Comparison of ENCODE assay signal across 1 cellular context in the genomic region with DNA sequence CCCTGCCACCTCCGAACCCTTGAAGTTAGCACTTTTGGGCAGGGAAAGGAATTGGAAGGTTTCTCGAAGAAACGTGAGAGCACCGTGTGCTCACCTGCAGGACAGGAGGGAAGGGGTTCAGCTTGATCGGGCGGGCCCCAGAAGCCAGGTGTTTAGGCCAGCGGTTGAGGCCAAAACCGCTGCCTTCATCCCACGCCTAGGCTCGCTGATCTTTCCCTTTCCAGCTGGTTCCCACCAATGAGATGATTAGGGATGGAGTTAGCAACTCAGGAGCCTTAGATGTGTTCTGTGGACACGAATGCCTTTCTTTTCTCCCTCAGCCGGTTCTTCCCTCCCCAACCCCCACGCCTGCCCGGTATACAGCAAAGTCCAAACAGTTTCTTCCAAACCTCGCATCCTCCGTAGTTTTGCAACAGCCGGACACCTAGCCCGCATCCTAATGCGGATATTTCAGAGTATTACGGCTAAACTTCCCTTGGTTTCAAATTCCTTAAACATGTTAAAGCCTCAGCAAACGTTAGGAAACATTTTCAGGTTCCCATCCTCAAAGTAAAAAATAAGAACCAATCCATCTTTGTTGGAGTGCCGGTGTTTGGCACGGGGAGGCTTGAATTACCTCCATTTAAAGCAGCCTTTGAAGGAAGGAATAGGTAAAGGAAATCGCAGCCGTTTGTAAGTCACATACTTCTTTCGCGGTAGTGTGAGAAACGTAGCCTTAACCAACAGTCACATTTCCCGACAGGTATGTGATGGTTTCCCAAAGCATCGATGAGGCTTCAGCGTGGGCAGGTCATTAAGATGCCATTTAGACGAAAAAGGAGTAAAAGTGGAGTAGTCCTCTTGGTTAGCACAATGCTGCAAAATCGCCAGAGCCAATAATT.
A peak's percentile ranks its signal among the peaks of the same experiment; 100 is the strongest.
TF ChIP-seq lines count a peak whose summit lies in the region.

No MANE protein-coding gene starts in this region.

TF ChIP-seq in K562, 482 proteins besides CTCF, POLR2A, EP300 and RAD21 (continues in another document):
- TF ChIP-seq, protein P1, sequence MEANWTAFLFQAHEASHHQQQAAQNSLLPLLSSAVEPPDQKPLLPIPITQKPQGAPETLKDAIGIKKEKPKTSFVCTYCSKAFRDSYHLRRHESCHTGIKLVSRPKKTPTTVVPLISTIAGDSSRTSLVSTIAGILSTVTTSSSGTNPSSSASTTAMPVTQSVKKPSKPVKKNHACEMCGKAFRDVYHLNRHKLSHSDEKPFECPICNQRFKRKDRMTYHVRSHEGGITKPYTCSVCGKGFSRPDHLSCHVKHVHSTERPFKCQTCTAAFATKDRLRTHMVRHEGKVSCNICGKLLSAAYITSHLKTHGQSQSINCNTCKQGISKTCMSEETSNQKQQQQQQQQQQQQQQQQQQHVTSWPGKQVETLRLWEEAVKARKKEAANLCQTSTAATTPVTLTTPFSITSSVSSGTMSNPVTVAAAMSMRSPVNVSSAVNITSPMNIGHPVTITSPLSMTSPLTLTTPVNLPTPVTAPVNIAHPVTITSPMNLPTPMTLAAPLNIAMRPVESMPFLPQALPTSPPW (CRISPR knock-in tag; IDR thresholded peaks at IDR 0.05): no peak
- TF ChIP-seq, protein P2, sequence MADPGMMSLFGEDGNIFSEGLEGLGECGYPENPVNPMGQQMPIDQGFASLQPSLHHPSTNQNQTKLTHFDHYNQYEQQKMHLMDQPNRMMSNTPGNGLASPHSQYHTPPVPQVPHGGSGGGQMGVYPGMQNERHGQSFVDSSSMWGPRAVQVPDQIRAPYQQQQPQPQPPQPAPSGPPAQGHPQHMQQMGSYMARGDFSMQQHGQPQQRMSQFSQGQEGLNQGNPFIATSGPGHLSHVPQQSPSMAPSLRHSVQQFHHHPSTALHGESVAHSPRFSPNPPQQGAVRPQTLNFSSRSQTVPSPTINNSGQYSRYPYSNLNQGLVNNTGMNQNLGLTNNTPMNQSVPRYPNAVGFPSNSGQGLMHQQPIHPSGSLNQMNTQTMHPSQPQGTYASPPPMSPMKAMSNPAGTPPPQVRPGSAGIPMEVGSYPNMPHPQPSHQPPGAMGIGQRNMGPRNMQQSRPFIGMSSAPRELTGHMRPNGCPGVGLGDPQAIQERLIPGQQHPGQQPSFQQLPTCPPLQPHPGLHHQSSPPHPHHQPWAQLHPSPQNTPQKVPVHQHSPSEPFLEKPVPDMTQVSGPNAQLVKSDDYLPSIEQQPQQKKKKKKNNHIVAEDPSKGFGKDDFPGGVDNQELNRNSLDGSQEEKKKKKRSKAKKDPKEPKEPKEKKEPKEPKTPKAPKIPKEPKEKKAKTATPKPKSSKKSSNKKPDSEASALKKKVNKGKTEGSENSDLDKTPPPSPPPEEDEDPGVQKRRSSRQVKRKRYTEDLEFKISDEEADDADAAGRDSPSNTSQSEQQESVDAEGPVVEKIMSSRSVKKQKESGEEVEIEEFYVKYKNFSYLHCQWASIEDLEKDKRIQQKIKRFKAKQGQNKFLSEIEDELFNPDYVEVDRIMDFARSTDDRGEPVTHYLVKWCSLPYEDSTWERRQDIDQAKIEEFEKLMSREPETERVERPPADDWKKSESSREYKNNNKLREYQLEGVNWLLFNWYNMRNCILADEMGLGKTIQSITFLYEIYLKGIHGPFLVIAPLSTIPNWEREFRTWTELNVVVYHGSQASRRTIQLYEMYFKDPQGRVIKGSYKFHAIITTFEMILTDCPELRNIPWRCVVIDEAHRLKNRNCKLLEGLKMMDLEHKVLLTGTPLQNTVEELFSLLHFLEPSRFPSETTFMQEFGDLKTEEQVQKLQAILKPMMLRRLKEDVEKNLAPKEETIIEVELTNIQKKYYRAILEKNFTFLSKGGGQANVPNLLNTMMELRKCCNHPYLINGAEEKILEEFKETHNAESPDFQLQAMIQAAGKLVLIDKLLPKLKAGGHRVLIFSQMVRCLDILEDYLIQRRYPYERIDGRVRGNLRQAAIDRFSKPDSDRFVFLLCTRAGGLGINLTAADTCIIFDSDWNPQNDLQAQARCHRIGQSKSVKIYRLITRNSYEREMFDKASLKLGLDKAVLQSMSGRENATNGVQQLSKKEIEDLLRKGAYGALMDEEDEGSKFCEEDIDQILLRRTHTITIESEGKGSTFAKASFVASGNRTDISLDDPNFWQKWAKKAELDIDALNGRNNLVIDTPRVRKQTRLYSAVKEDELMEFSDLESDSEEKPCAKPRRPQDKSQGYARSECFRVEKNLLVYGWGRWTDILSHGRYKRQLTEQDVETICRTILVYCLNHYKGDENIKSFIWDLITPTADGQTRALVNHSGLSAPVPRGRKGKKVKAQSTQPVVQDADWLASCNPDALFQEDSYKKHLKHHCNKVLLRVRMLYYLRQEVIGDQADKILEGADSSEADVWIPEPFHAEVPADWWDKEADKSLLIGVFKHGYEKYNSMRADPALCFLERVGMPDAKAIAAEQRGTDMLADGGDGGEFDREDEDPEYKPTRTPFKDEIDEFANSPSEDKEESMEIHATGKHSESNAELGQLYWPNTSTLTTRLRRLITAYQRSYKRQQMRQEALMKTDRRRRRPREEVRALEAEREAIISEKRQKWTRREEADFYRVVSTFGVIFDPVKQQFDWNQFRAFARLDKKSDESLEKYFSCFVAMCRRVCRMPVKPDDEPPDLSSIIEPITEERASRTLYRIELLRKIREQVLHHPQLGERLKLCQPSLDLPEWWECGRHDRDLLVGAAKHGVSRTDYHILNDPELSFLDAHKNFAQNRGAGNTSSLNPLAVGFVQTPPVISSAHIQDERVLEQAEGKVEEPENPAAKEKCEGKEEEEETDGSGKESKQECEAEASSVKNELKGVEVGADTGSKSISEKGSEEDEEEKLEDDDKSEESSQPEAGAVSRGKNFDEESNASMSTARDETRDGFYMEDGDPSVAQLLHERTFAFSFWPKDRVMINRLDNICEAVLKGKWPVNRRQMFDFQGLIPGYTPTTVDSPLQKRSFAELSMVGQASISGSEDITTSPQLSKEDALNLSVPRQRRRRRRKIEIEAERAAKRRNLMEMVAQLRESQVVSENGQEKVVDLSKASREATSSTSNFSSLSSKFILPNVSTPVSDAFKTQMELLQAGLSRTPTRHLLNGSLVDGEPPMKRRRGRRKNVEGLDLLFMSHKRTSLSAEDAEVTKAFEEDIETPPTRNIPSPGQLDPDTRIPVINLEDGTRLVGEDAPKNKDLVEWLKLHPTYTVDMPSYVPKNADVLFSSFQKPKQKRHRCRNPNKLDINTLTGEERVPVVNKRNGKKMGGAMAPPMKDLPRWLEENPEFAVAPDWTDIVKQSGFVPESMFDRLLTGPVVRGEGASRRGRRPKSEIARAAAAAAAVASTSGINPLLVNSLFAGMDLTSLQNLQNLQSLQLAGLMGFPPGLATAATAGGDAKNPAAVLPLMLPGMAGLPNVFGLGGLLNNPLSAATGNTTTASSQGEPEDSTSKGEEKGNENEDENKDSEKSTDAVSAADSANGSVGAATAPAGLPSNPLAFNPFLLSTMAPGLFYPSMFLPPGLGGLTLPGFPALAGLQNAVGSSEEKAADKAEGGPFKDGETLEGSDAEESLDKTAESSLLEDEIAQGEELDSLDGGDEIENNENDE (IDR thresholded peaks at IDR 0.05; ENCODE audit: low read depth, low read length): peak; percentile 87
- TF ChIP-seq ZNF23 (CRISPR knock-in tag; IDR thresholded peaks at IDR 0.05): no peak
- TF ChIP-seq, protein P3, sequence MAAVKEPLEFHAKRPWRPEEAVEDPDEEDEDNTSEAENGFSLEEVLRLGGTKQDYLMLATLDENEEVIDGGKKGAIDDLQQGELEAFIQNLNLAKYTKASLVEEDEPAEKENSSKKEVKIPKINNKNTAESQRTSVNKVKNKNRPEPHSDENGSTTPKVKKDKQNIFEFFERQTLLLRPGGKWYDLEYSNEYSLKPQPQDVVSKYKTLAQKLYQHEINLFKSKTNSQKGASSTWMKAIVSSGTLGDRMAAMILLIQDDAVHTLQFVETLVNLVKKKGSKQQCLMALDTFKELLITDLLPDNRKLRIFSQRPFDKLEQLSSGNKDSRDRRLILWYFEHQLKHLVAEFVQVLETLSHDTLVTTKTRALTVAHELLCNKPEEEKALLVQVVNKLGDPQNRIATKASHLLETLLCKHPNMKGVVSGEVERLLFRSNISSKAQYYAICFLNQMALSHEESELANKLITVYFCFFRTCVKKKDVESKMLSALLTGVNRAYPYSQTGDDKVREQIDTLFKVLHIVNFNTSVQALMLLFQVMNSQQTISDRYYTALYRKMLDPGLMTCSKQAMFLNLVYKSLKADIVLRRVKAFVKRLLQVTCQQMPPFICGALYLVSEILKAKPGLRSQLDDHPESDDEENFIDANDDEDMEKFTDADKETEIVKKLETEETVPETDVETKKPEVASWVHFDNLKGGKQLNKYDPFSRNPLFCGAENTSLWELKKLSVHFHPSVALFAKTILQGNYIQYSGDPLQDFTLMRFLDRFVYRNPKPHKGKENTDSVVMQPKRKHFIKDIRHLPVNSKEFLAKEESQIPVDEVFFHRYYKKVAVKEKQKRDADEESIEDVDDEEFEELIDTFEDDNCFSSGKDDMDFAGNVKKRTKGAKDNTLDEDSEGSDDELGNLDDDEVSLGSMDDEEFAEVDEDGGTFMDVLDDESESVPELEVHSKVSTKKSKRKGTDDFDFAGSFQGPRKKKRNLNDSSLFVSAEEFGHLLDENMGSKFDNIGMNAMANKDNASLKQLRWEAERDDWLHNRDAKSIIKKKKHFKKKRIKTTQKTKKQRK (IDR thresholded peaks at IDR 0.05; ENCODE audit: borderline replicate concordance, low read depth, low read length): no peak
- TF ChIP-seq CTBP1 (IDR thresholded peaks at IDR 0.05; ENCODE audit: borderline replicate concordance): peak; percentile 9; the same call in 1 of the 2 replicates
- no peak for TF ChIP-seq POLR3A (IDR thresholded peaks at IDR 0.05; ENCODE audit: borderline replicate concordance, extremely low read depth, insufficient read depth, insufficient read length)
- no peak for TF ChIP-seq DMBX1 (CRISPR knock-in tag; IDR thresholded peaks at IDR 0.05; ENCODE audit: borderline replicate concordance)
- peak; percentile 44; the same call in 1 of the 2 replicates for TF ChIP-seq ZEB2 (IDR thresholded peaks at IDR 0.05)
- peak; percentile 91 for TF ChIP-seq ZSCAN29 (IDR thresholded peaks at IDR 0.05)
- TF ChIP-seq CCAR2 (IDR thresholded peaks at IDR 0.05; ENCODE audit: low read depth, low read length): no peak
- TF ChIP-seq POLR2B (IDR thresholded peaks at IDR 0.05; ENCODE audit: low read depth, partially characterized antibody): no peak
- no peak for TF ChIP-seq DNMT1 (IDR thresholded peaks at IDR 0.05)
- TF ChIP-seq, protein P4, sequence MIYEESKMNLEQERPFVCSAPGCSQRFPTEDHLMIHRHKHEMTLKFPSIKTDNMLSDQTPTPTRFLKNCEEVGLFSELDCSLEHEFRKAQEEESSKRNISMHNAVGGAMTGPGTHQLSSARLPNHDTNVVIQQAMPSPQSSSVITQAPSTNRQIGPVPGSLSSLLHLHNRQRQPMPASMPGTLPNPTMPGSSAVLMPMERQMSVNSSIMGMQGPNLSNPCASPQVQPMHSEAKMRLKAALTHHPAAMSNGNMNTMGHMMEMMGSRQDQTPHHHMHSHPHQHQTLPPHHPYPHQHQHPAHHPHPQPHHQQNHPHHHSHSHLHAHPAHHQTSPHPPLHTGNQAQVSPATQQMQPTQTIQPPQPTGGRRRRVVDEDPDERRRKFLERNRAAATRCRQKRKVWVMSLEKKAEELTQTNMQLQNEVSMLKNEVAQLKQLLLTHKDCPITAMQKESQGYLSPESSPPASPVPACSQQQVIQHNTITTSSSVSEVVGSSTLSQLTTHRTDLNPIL (CRISPR knock-in tag; IDR thresholded peaks at IDR 0.05): no peak
- TF ChIP-seq TEAD4 (IDR thresholded peaks at IDR 0.05; ENCODE audit: low read length): peak; percentile 23; the same call in 1 of the 2 replicates
- no peak for TF ChIP-seq TEAD4 (CRISPR knock-in tag; IDR thresholded peaks at IDR 0.05; ENCODE audit: borderline replicate concordance)
- TF ChIP-seq, protein P5, sequence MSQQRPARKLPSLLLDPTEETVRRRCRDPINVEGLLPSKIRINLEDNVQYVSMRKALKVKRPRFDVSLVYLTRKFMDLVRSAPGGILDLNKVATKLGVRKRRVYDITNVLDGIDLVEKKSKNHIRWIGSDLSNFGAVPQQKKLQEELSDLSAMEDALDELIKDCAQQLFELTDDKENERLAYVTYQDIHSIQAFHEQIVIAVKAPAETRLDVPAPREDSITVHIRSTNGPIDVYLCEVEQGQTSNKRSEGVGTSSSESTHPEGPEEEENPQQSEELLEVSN (IDR thresholded peaks at IDR 0.05; ENCODE audit: borderline replicate concordance in 1 of 2, extremely low read depth in 1 of 2, insufficient read depth in 1 of 2, insufficient read length in 1 of 2, low read depth in 1 of 2, low read length in 1 of 2, poor library complexity in 1 of 2, severe bottlenecking in 1 of 2): no peak
- TF ChIP-seq MIER1 (IDR thresholded peaks at IDR 0.05; ENCODE audit: low read depth): no peak
- no peak for TF ChIP-seq GABPA (tag; conservative IDR thresholded peaks at IDR 0.05; ENCODE audit: low read depth)
- TF ChIP-seq, protein P6, sequence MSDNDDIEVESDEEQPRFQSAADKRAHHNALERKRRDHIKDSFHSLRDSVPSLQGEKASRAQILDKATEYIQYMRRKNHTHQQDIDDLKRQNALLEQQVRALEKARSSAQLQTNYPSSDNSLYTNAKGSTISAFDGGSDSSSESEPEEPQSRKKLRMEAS (CRISPR knock-in tag; IDR thresholded peaks at IDR 0.05): 0 out of 2 replicates have a peak, but pooled peaks have one; percentile 3
- no peak for TF ChIP-seq ETS2 (tag; IDR thresholded peaks at IDR 0.05; ENCODE audit: borderline replicate concordance, poor library complexity, severe bottlenecking)
- TF ChIP-seq, protein P7, sequence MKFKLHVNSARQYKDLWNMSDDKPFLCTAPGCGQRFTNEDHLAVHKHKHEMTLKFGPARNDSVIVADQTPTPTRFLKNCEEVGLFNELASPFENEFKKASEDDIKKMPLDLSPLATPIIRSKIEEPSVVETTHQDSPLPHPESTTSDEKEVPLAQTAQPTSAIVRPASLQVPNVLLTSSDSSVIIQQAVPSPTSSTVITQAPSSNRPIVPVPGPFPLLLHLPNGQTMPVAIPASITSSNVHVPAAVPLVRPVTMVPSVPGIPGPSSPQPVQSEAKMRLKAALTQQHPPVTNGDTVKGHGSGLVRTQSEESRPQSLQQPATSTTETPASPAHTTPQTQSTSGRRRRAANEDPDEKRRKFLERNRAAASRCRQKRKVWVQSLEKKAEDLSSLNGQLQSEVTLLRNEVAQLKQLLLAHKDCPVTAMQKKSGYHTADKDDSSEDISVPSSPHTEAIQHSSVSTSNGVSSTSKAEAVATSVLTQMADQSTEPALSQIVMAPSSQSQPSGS (CRISPR knock-in tag; IDR thresholded peaks at IDR 0.05): no peak
- no peak for TF ChIP-seq ZNF431 (CRISPR knock-in tag; IDR thresholded peaks at IDR 0.05)
- no peak for TF ChIP-seq GTF2A2 (tag; IDR thresholded peaks at IDR 0.05)
- TF ChIP-seq PCBP1 (IDR thresholded peaks at IDR 0.05; ENCODE audit: low read depth, low read length, poor library complexity, severe bottlenecking): no peak
